Comparison of ENCODE assay signal across 16 cellular contexts in the genomic region with DNA sequence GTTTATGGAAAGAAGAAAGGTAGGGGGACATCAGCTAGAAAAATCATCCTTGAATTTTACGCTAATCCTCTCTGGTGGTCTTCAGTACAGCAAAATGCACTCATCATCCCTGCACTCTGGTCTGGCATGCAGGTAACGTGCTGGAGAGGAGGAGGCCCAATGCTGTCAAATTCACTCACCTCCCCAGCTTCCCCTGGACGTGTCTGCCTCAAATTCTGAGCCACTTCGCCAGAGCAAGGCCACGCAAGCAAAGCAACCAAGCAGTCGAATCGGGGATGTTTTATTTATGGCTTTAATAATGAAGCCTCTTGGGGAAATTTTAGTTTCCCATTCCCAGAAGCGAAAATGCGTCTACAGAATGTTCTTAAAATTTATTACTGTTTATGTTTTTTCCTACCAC.
DNase-seq lines count a peak whose midpoint lies in the region; ATAC-seq and TF ChIP-seq lines count a peak whose summit lies in the region.
"Had no signal": no experiment of that assay in that cellular context is flagged by ENCODE, and none has a peak within 500 bp of the region (broad histone marks: within the 10 kb centered on the region; RNA-seq: fewer than 3 reads in every experiment).

No MANE protein-coding gene starts in this region.

- no peaks in the 10 kb centered on the region for H4K20me1 ChIP-seq in neural progenitor cell (ENCODE audit: low read depth)

- H3K9me3 ChIP-seq in left ventricle myocardium inferior (replicated peaks) = peaks cover 9% of the 10 kb centered on the region
- H3K9me3 ChIP-seq in endocrine pancreas (ENCODE audit: control insufficient read depth, low read length) = no peaks in the 10 kb centered on the region
- no peaks in the 10 kb centered on the region for H3K9me3 ChIP-seq in neural progenitor cell (ENCODE audit: low read depth)
- H3K9me3 ChIP-seq in vagina = peaks cover 4% of the 10 kb centered on the region
- H3K9me3 ChIP-seq: MG63 had no signal

- no peak for TF ChIP-seq POLR2A in vagina (IDR thresholded peaks at IDR 0.05)

- H3K27me3 ChIP-seq in left ventricle myocardium inferior (ENCODE audit: low read depth) (no peaks in the 10 kb centered on the region), endocrine pancreas (ENCODE audit: control insufficient read depth, insufficient read depth, low read length) (no peaks in the 10 kb centered on the region), neural progenitor cell (no peaks in the 10 kb centered on the region), vagina (no peaks in the 10 kb centered on the region)
- H3K27me3 ChIP-seq: breast epithelium, MG63 had no signal

- H3K4me3 ChIP-seq in left ventricle myocardium inferior (no peak overlapping the region), endocrine pancreas (ENCODE audit: control insufficient read depth, insufficient read depth, low read length) (peak overlapping the region; percentile 46), neural progenitor cell (no peak overlapping the region), vagina (no peak overlapping the region)
- H3K4me3 ChIP-seq: breast epithelium, MG63 had no signal

- peaks cover 24% of the 10 kb centered on the region for H3K4me1 Mint-ChIP-seq in neural progenitor cell
- H3K4me1 Mint-ChIP-seq: activated CD4-positive, alpha-beta T cell treated with anti-CD3 and anti-CD28 coated beads for 36 hours; activated naive CD8-positive, alpha-beta T cell treated with anti-CD3 and anti-CD28 coated beads for 36 hours had no signal

- H3K4me3 Mint-ChIP-seq in neural progenitor cell = peak overlapping the region; percentile 56
- H3K4me3 Mint-ChIP-seq: activated CD4-positive, alpha-beta T cell treated with anti-CD3 and anti-CD28 coated beads for 36 hours; activated naive CD8-positive, alpha-beta T cell treated with anti-CD3 and anti-CD28 coated beads for 36 hours; IgD-negative memory B cell had no signal

- H3K4me2 ChIP-seq in neural progenitor cell = peak overlapping the region; percentile 18

- DNase-seq in left ventricle myocardium inferior (no peak), Right ventricle myocardium superior (no peak), neural progenitor cell (ENCODE audit: low spot score) (no peak), vagina (ENCODE audit: extremely low spot score in 2 of 2) (no peak)
- DNase-seq: activated CD4-positive, alpha-beta T cell treated with anti-CD3 and anti-CD28 coated beads for 36 hours; activated naive CD8-positive, alpha-beta T cell treated with anti-CD3 and anti-CD28 coated beads for 36 hours; effector CD4-positive, alpha-beta T cell; mesendoderm; MG63; stimulated activated naive CD8-positive, alpha-beta T cell treated with anti-CD3 and anti-CD28 coated beads, Interleukin-15, Interleukin-2, amounts not matched to agents 100 U/mL and 50 U/mL, for 24 hours had no signal

- no peak for ATAC-seq in Right ventricle myocardium superior (ENCODE audit: poor library complexity)
- no peak for ATAC-seq in HG02938 (IDR thresholded peaks at IDR 0.05; ENCODE audit: unreplicated experiment)
- ATAC-seq in HG03025 (IDR thresholded peaks at IDR 0.05; ENCODE audit: low FRiP score, unreplicated experiment) = no peak
- ATAC-seq in HG03342 (IDR thresholded peaks at IDR 0.05; ENCODE audit: unreplicated experiment) = no peak
- ATAC-seq: activated CD4-positive, alpha-beta T cell treated with anti-CD3 and anti-CD28 coated beads for 36 hours; stimulated activated naive CD8-positive, alpha-beta T cell treated with anti-CD3 and anti-CD28 coated beads, Interleukin-15, Interleukin-2, amounts not matched to agents 100 U/mL and 50 U/mL, for 24 hours had no signal

- H3K9me3 Mint-ChIP-seq in neural progenitor cell = peaks cover 9% of the 10 kb centered on the region

- peak overlapping the region; percentile 89 for H3K27ac Mint-ChIP-seq in neural progenitor cell
- H3K27ac Mint-ChIP-seq: activated CD4-positive, alpha-beta T cell treated with anti-CD3 and anti-CD28 coated beads for 36 hours; activated naive CD8-positive, alpha-beta T cell treated with anti-CD3 and anti-CD28 coated beads for 36 hours had no signal

- peaks cover 4% of the 10 kb centered on the region for H3F3A ChIP-seq in neural progenitor cell (ENCODE audit: low read depth)

- H3K27me3 Mint-ChIP-seq in neural progenitor cell (ENCODE audit: insufficient read depth, low read depth) = peaks cover 4% of the 10 kb centered on the region
- H3K27me3 Mint-ChIP-seq: activated CD4-positive, alpha-beta T cell treated with anti-CD3 and anti-CD28 coated beads for 36 hours; activated naive CD8-positive, alpha-beta T cell treated with anti-CD3 and anti-CD28 coated beads for 36 hours; IgD-negative memory B cell had no signal

- no peak overlapping the region for H3K9ac ChIP-seq in endocrine pancreas (ENCODE audit: control insufficient read depth, insufficient read depth, low read length)
- no peak overlapping the region for H3K9ac ChIP-seq in neural progenitor cell

- no peaks in the 10 kb centered on the region for H3K79me2 ChIP-seq in neural progenitor cell (ENCODE audit: low read depth)

- H3K36me3 Mint-ChIP-seq in neural progenitor cell = no peaks in the 10 kb centered on the region

- no peak for TF ChIP-seq CTCF in left ventricle myocardium inferior (IDR thresholded peaks at IDR 0.05; ENCODE audit: borderline replicate concordance)
- TF ChIP-seq CTCF in neural progenitor cell (IDR thresholded peaks at IDR 0.05) = no peak
- no peak for TF ChIP-seq CTCF in vagina (IDR thresholded peaks at IDR 0.05)

- peaks cover 48% of the 10 kb centered on the region for H3K4me1 ChIP-seq in left ventricle myocardium inferior
- peaks cover 22% of the 10 kb centered on the region for H3K4me1 ChIP-seq in endocrine pancreas (ENCODE audit: control insufficient read depth, insufficient read depth, low read length)
- H3K4me1 ChIP-seq in neural progenitor cell = peaks cover 10% of the 10 kb centered on the region
- H3K4me1 ChIP-seq in vagina = peaks cover 23% of the 10 kb centered on the region
- H3K4me1 ChIP-seq: breast epithelium had no signal

- intact Hi-C loops in left ventricle myocardium inferior (cut with micrococcal nuclease) (no loop called here), Right ventricle myocardium superior (cut with DNase I) (no loop called here), vagina (cut with DNase I) (no loop called here)

- peak overlapping the region; percentile 69 for H3K27ac ChIP-seq in left ventricle myocardium inferior (replicated peaks)
- H3K27ac ChIP-seq in neural progenitor cell = no peak overlapping the region
- H3K27ac ChIP-seq in vagina = peak overlapping the region; percentile 43

- H3K36me3 ChIP-seq in left ventricle myocardium inferior (peaks cover 24% of the 10 kb centered on the region), endocrine pancreas (ENCODE audit: control insufficient read depth, insufficient read depth, low read length) (no peaks in the 10 kb centered on the region), neural progenitor cell (no peaks in the 10 kb centered on the region), vagina (no peaks in the 10 kb centered on the region)
- H3K36me3 ChIP-seq: breast epithelium, MG63 had no signal

- H2AFZ ChIP-seq in neural progenitor cell (replicated peaks) = no peak overlapping the region
